Comparison of ENCODE assay signal across 2 cellular contexts in the genomic region with DNA sequence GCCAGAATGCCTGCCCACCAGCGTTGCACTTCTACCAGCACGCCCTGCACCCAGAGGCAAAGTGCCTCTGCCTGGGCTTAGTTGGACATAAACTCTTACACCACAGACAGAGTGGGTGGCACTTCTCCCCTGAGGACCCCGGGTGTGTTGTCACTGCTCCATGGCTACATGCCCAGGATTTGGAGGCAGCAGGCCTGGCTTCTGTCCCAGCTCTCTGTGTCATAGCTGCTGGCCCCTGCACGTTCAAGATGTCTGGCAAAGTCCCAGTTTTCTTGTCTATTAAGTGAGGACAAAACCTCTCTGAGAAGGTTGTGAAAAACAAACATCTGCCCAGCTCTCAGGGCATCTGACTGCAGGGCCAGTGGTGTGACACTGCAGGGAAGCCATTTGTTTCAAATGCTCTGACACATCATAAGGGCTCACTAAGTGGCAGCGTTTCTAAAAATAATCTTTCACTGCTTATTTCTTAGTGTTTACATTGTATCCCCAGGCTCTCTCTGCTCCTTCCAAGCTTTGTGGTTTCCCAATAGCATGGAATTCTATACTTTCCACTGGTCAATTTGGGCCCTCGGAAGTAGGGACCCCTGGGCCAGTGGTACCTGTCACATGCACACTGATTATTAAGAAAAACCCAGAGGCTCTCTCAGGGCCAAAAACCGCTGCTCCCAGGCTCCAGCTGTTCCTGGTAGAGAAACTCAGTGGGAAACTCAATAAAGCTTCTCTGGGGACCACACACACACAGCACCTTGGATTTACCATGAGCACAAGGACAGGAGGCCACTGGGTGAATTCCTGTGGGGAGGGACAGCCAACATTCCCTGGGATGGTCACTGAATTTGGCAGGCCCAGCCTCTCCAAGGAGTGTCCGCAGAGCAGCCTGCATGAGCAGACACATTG.
TF ChIP-seq lines count a peak whose summit lies in the region.

No MANE protein-coding gene starts in this region.

TF ChIP-seq in A549, 52 proteins besides CTCF, POLR2A, EP300 and RAD21 (continued from another document):
- no peak for TF ChIP-seq PHF8 (IDR thresholded peaks at IDR 0.05; ENCODE audit: borderline replicate concordance, low read depth)
- no peak for TF ChIP-seq NR3C1 (IDR thresholded peaks at IDR 0.05)
- no peak for TF ChIP-seq HOXB5 (CRISPR knock-in tag; IDR thresholded peaks at IDR 0.05)
- peak; percentile 30; the same call in 1 of the 3 replicates for TF ChIP-seq SMC3 (IDR thresholded peaks at IDR 0.05)
- peak; percentile 72 for TF ChIP-seq GATA3 (IDR thresholded peaks at IDR 0.05; ENCODE audit: borderline replicate concordance)
- TF ChIP-seq ZFP36 (IDR thresholded peaks at IDR 0.05; ENCODE audit: borderline replicate concordance, partially characterized antibody): no peak
- TF ChIP-seq, protein P1, sequence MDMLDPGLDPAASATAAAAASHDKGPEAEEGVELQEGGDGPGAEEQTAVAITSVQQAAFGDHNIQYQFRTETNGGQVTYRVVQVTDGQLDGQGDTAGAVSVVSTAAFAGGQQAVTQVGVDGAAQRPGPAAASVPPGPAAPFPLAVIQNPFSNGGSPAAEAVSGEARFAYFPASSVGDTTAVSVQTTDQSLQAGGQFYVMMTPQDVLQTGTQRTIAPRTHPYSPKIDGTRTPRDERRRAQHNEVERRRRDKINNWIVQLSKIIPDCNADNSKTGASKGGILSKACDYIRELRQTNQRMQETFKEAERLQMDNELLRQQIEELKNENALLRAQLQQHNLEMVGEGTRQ (IDR thresholded peaks at IDR 0.05): no peak
- TF ChIP-seq MAX (IDR thresholded peaks at IDR 0.05): no peak; the same call in 1 of the 2 replicates
- no peak for TF ChIP-seq PBX3 (IDR thresholded peaks at IDR 0.05)
- no peak for TF ChIP-seq REST (IDR thresholded peaks at IDR 0.05)
- TF ChIP-seq CEBPB (IDR thresholded peaks at IDR 0.05): peak; percentile 40 to 64; a peak in 2 of 4 replicates
- peak; percentile 81 for TF ChIP-seq JUNB (IDR thresholded peaks at IDR 0.05)
- peak; percentile 76 to 84; a peak in 4 of 5 replicates for TF ChIP-seq JUN (IDR thresholded peaks at IDR 0.05)
- TF ChIP-seq EHMT2 (IDR thresholded peaks at IDR 0.05; ENCODE audit: low read depth): no peak
- no peak; the same call in 1 of the 2 replicates for TF ChIP-seq FOSL2 (IDR thresholded peaks at IDR 0.05)
- TF ChIP-seq FOSL2 (CRISPR knock-in tag; IDR thresholded peaks at IDR 0.05): peak; percentile 65
- TF ChIP-seq HES2 (IDR thresholded peaks at IDR 0.05): no peak
- TF ChIP-seq MAZ (IDR thresholded peaks at IDR 0.05; ENCODE audit: borderline replicate concordance, low read depth, low read length): no peak
- TF ChIP-seq ZNF302 (CRISPR knock-in tag; IDR thresholded peaks at IDR 0.05): no peak
TF ChIP-seq in A549: peak in this region for 6.

TF ChIP-seq in SK-N-SH treated with all-trans-retinoic acid at 6 μM for 48 hours, 23 proteins besides CTCF, POLR2A, EP300 and RAD21 (continued from another document):
- TF ChIP-seq, protein P2, sequence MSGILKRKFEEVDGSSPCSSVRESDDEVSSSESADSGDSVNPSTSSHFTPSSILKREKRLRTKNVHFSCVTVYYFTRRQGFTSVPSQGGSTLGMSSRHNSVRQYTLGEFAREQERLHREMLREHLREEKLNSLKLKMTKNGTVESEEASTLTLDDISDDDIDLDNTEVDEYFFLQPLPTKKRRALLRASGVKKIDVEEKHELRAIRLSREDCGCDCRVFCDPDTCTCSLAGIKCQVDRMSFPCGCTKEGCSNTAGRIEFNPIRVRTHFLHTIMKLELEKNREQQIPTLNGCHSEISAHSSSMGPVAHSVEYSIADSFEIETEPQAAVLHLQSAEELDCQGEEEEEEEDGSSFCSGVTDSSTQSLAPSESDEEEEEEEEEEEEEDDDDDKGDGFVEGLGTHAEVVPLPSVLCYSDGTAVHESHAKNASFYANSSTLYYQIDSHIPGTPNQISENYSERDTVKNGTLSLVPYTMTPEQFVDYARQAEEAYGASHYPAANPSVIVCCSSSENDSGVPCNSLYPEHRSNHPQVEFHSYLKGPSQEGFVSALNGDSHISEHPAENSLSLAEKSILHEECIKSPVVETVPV (CRISPR knock-in tag; IDR thresholded peaks at IDR 0.05): 0 out of 2 replicates have a peak, but pooled peaks have one; percentile 32
- TF ChIP-seq ZFP30 (CRISPR knock-in tag; IDR thresholded peaks at IDR 0.05) (no peak), GLIS3 (CRISPR knock-in tag; IDR thresholded peaks at IDR 0.05) (peak; percentile 87; the same call in 1 of the 2 replicates), ZC3H10 (CRISPR knock-in tag; IDR thresholded peaks at IDR 0.05) (no peak), CSDC2 (CRISPR knock-in tag; IDR thresholded peaks at IDR 0.05) (no peak), RARB (CRISPR knock-in tag; IDR thresholded peaks at IDR 0.05) (no peak), ISL1 (CRISPR knock-in tag; IDR thresholded peaks at IDR 0.05) (peak; percentile 41; the same call in 1 of the 2 replicates), POU6F1 (CRISPR knock-in tag; IDR thresholded peaks at IDR 0.05; ENCODE audit: borderline replicate concordance, low read depth) (no peak)
- TF ChIP-seq, protein P3, sequence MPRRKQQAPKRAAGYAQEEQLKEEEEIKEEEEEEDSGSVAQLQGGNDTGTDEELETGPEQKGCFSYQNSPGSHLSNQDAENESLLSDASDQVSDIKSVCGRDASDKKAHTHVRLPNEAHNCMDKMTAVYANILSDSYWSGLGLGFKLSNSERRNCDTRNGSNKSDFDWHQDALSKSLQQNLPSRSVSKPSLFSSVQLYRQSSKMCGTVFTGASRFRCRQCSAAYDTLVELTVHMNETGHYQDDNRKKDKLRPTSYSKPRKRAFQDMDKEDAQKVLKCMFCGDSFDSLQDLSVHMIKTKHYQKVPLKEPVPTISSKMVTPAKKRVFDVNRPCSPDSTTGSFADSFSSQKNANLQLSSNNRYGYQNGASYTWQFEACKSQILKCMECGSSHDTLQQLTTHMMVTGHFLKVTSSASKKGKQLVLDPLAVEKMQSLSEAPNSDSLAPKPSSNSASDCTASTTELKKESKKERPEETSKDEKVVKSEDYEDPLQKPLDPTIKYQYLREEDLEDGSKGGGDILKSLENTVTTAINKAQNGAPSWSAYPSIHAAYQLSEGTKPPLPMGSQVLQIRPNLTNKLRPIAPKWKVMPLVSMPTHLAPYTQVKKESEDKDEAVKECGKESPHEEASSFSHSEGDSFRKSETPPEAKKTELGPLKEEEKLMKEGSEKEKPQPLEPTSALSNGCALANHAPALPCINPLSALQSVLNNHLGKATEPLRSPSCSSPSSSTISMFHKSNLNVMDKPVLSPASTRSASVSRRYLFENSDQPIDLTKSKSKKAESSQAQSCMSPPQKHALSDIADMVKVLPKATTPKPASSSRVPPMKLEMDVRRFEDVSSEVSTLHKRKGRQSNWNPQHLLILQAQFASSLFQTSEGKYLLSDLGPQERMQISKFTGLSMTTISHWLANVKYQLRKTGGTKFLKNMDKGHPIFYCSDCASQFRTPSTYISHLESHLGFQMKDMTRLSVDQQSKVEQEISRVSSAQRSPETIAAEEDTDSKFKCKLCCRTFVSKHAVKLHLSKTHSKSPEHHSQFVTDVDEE (CRISPR knock-in tag; IDR thresholded peaks at IDR 0.05): peak; percentile 96
- TF ChIP-seq, protein P4, sequence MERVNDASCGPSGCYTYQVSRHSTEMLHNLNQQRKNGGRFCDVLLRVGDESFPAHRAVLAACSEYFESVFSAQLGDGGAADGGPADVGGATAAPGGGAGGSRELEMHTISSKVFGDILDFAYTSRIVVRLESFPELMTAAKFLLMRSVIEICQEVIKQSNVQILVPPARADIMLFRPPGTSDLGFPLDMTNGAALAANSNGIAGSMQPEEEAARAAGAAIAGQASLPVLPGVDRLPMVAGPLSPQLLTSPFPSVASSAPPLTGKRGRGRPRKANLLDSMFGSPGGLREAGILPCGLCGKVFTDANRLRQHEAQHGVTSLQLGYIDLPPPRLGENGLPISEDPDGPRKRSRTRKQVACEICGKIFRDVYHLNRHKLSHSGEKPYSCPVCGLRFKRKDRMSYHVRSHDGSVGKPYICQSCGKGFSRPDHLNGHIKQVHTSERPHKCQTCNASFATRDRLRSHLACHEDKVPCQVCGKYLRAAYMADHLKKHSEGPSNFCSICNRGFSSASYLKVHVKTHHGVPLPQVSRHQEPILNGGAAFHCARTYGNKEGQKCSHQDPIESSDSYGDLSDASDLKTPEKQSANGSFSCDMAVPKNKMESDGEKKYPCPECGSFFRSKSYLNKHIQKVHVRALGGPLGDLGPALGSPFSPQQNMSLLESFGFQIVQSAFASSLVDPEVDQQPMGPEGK (CRISPR knock-in tag; IDR thresholded peaks at IDR 0.05; ENCODE audit: borderline replicate concordance): no peak
